25 cellular contexts compared by ENCODE assay signal in genomic region chr14:55243813-55244212, GRCh38.
"Had no signal": no experiment of that assay in that cellular context is flagged by ENCODE, and none has a peak within 500 bp of the region (broad histone marks: within the 10 kb centered on the region; RNA-seq: fewer than 3 reads in every experiment).

No MANE protein-coding gene starts in this region.

- H3K4me2 ChIP-seq: smooth muscle cell had no signal

- H3K79me2 ChIP-seq: parathyroid adenoma had no signal

- H2AFZ ChIP-seq: parathyroid adenoma had no signal

- FAIRE-seq: keratinocyte had no signal

- ATAC-seq: left cardiac atrium; left lung; lower lobe of right lung; natural killer cell; right lobe of liver; stimulated activated memory B cell treated with anti-CD40 and anti-IgM and Interleukin-4, amounts not matched to agents 10 μg/mL and 1 μg/mL and 100 μg/mL, for 72 hours; stimulated activated naive CD8-positive, alpha-beta T cell treated with anti-CD3 and anti-CD28 coated beads, Interleukin-15, amount 100 ng/mL, for 72 hours had no signal

- H3K27me3 ChIP-seq: right atrium auricular region had no signal

- H3K36me3 ChIP-seq: left lung, lower lobe of right lung, right atrium auricular region, right lobe of liver, tibial nerve, uterus had no signal

- H3K27ac ChIP-seq: left lung, lower lobe of right lung, parathyroid adenoma, right atrium auricular region, right lobe of liver, tibial nerve, uterus had no signal

- H3K4me3 ChIP-seq: left lung, lower lobe of right lung, right atrium auricular region, right lobe of liver, smooth muscle cell, tibial nerve, uterus had no signal

- DNase-seq: hippocampal formation; kidney glomerular epithelial cell; left cardiac atrium; left lung; lower lobe of right lung; mammary epithelial cell; mesenchymal stem cell; naive B cell; natural killer cell; occipital lobe; right lobe of liver; stimulated activated CD4-positive, alpha-beta T cell treated with anti-CD3 and anti-CD28 coated beads, Interleukin-1b, Interleukin-23, amount 100 ng/mL, for 48 hours; stimulated activated CD4-positive, alpha-beta T cell treated with anti-CD3 and anti-CD28 coated beads, Interleukin-2, amount 100 ng/mL, for 48 hours; stimulated activated CD4-positive, alpha-beta T cell treated with anti-CD3 and anti-CD28 coated beads, Interleukin-4, amount 100 ng/mL, for 4 hours; stimulated activated CD8-positive, alpha-beta memory T cell treated with anti-CD3 and anti-CD28 coated beads, Interleukin-4, amount 100 ng/mL, for 48 hours; stimulated activated naive CD4-positive, alpha-beta T cell treated with Interleukin-2 at 50 U/mL for 16 hours; stimulated activated naive CD8-positive, alpha-beta T cell treated with anti-CD3 and anti-CD28 coated beads, Interleukin-15, amount 100 ng/mL, for 72 hours; substantia nigra; uterus had no signal

- H3K4me1 ChIP-seq: left lung, lower lobe of right lung, parathyroid adenoma, right atrium auricular region, uterus had no signal

- H3K9ac ChIP-seq: parathyroid adenoma had no signal

- H3K9me3 ChIP-seq: left lung, lower lobe of right lung, right atrium auricular region, right lobe of liver, tibial nerve, uterus had no signal
